Comparison of ENCODE assay signal across 8 cellular contexts in the genomic region with DNA sequence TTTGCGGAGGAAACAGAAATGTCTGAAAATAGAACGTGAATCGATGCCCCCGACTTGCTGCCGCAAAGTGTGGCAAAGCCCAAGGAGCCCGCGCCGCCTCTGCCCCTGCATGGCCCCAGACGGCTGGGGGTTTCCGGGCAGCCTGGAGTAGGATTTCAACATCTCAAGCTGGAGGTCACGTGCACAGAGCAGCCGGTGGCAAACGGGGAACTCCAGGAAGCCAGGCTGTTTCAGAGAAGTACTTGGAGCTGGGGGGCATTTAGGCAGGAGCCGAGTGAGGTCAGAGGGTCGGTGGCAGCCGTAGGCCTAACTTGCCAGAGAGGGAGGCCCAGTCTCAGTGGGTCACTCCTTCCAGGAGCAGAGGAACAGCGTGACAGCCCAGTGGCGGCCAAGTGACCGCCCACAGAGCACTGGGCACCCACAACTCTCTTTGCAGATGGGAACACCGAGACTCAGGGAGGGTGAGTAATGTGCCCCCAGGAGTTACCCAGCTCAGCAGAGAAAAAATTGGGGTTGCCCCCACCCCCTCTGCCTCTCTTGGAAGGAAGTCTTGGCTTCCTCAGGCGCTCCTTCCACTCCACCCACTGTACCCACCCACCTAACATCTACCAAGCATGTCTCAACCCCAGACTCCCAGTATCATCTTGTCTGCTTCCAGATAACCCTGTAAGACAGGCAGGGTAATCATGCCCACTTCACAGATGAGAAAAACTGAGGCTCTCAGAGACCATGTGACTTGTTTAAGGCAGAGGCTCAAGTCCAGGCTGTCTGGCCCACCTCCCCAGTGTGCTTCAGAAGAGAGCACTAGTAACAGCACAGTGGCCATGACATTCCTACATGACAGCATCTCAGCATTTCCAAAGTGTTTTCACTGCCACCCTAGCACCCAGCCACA.
DNase-seq lines count a peak whose midpoint lies in the region; ATAC-seq and TF ChIP-seq lines count a peak whose summit lies in the region.

No MANE protein-coding gene starts in this region.

- H3K9me3 Mint-ChIP-seq in activated naive CD4-positive, alpha-beta T cell treated with anti-CD3 and anti-CD28 coated beads for 36 hours: no peaks in the 10 kb centered on the region

- intact Hi-C loops in activated naive CD4-positive, alpha-beta T cell treated with anti-CD3 and anti-CD28 coated beads for 36 hours (cut with micrococcal nuclease): loop anchor here (1.0 kb wide), 3 partner anchors 12 to 72 kb away; no protein-coding TSS in a partner anchor
- intact Hi-C loops in left ventricle myocardium inferior (cut with micrococcal nuclease): no loop called here

- no peak for TF ChIP-seq CTCF in left ventricle myocardium inferior (IDR thresholded peaks at IDR 0.05; ENCODE audit: borderline replicate concordance)

- H3K4me1 ChIP-seq in left ventricle myocardium inferior: peaks cover 36% of the 10 kb centered on the region

- no peaks in the 10 kb centered on the region for H3K9me3 ChIP-seq in left ventricle myocardium inferior (replicated peaks)

- H3K4me3 ChIP-seq in left ventricle myocardium inferior: peak overlapping the region; percentile 8

- H3K4me1 Mint-ChIP-seq in activated naive CD4-positive, alpha-beta T cell treated with anti-CD3 and anti-CD28 coated beads for 36 hours (ENCODE audit: low read depth): peaks cover 93% of the 10 kb centered on the region

- H3K27ac ChIP-seq in left ventricle myocardium inferior (replicated peaks): no peak overlapping the region

- peak; percentile 54 for ATAC-seq in HG02623 (IDR thresholded peaks at IDR 0.05; ENCODE audit: unreplicated experiment)

- no peaks in the 10 kb centered on the region for H3K36me3 Mint-ChIP-seq in activated naive CD4-positive, alpha-beta T cell treated with anti-CD3 and anti-CD28 coated beads for 36 hours (ENCODE audit: low read depth)

- peak overlapping the region; percentile 98 for H3K27ac Mint-ChIP-seq in activated naive CD4-positive, alpha-beta T cell treated with anti-CD3 and anti-CD28 coated beads for 36 hours

- no peaks in the 10 kb centered on the region for H3K27me3 Mint-ChIP-seq in activated naive CD4-positive, alpha-beta T cell treated with anti-CD3 and anti-CD28 coated beads for 36 hours (ENCODE audit: low read depth)

- peak; percentile 77 for DNase-seq in ELR (ENCODE audit: low read depth)
- peak; percentile 74 for DNase-seq in SIG-M5 (lab: John Stamatoyannopoulos, UW)
- peak; percentile 96 for DNase-seq in activated naive CD4-positive, alpha-beta T cell treated with anti-CD3 and anti-CD28 coated beads for 36 hours
- DNase-seq in left ventricle myocardium inferior: peak; percentile 71
- peak; percentile 42 to 78 for DNase-seq in stimulated activated CD4-positive, alpha-beta T cell treated with anti-CD3 and anti-CD28 coated beads, Interleukin-15, amount 100 ng/mL, for 1 hour (ENCODE audit: low read depth in 1 of 2, low spot score in 1 of 2)
- no peak for DNase-seq in NCI-H1694 treated with DMSO at 0.1 percent for 48 hours (lab: John Stamatoyannopoulos, UW)
- no peak for DNase-seq in SK-N-DZ (ENCODE audit: low spot score)

- CTCF ChIA-PET in activated naive CD4-positive, alpha-beta T cell treated with anti-CD3 and anti-CD28 coated beads for 36 hours (lab: Charles Lee): interaction anchor here (0.8 to 4.3 kb wide), 5 partner anchors 10 to 15 kb away, joined by 3 to 19 read pairs (median 3); no protein-coding TSS in a partner anchor

- no peaks in the 10 kb centered on the region for H3K27me3 ChIP-seq in left ventricle myocardium inferior (ENCODE audit: low read depth)

- peak overlapping the region; percentile 73 for H3K4me3 Mint-ChIP-seq in activated naive CD4-positive, alpha-beta T cell treated with anti-CD3 and anti-CD28 coated beads for 36 hours

- H3K36me3 ChIP-seq in left ventricle myocardium inferior: no peaks in the 10 kb centered on the region

Comparison
In these comparisons a context has a peak if more than half of its experiments do, and no peak if none do; other contexts are left out.
1. DNase-seq: peak in ELR (single experiment), SIG-M5 (single experiment), activated naive CD4-positive, alpha-beta T cell treated with anti-CD3 and anti-CD28 coated beads for 36 hours (single experiment), left ventricle myocardium inferior (single experiment) and stimulated activated CD4-positive, alpha-beta T cell treated with anti-CD3 and anti-CD28 coated beads, Interleukin-15, amount 100 ng/mL, for 1 hour (2 of 2); none in NCI-H1694 treated with DMSO at 0.1 percent for 48 hours (single experiment) and SK-N-DZ (single experiment).